14 cellular contexts compared by ENCODE assay signal in the genomic region with DNA sequence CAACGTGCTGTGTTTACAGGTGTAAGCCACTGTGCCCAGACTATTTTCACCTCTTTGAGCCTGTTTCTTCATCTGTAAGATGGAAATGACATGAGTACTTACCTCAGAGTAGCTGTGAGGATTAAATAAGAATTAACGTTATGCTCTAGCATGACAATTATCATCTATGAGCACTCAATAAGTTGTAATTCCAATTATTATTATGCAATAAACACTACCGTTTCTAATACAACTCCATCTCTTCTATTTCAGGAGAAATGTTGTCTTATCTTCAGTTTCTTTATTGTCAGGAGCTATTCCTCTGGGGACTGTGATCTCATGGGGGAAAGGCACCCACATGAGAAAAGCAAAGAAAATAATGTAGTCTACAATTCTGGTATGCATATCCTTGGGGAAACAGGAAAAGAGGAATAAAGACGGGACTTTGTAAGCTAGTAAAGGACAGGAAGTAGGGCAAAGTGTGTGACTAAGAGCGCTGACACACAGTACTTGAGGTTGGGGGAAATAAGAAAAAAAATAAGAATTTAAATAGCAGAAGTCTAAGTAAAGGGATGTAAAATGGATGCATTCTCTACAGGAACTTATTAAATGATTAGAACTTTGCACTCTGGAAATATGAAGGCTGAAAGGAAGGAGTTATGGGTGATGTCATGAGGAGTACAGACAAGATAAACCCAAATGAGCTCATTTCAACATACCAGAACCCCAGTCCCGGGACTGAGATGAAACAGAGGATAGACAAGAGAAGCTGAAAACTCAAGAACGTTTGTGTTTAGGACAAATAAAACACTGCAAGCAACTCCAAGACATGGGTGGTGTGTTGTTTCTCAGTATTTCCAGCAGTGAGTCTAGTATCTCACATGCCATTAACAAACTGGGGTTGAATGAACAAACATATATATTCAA.
A peak's percentile ranks its signal among the peaks of the same experiment; 100 is the strongest.
DNase-seq lines count a peak whose midpoint lies in the region.
"Had no signal": no experiment of that assay in that cellular context is flagged by ENCODE, and none has a peak within 500 bp of the region (broad histone marks: within the 10 kb centered on the region; RNA-seq: fewer than 3 reads in every experiment).

No MANE protein-coding gene starts in this region.

- no peak overlapping the region for H3K4me3 ChIP-seq in muscle layer of duodenum (ENCODE audit: low read depth in 1 of 2, low read length in 2 of 2)

- intact Hi-C loops in dendritic cell treated with granulocyte-macrophage colony-stimulating factor and Interleukin-4, amounts not matched to agents 40 ng/mL and 50 ng/mL, for 4 days (cut with micrococcal nuclease), result no loop called here

- H3K9me3 ChIP-seq in muscle layer of duodenum (ENCODE audit: control insufficient read depth in 1 of 2, low read length in 2 of 2), result peaks cover 2 to 4% of the 10 kb centered on the region in 2 donors

- peak overlapping the region; percentile 13 for H3K27ac ChIP-seq in muscle layer of duodenum (ENCODE audit: low read length)

- peak; percentile 39 for DNase-seq in GM03348 (ENCODE audit: low spot score)
- DNase-seq in NOMO-1 (lab: John Stamatoyannopoulos, UW; ENCODE audit: unreplicated experiment in 2 of 2), result peak; percentile 69 to 74
- DNase-seq in activated naive CD4-positive, alpha-beta T cell (lab: John Stamatoyannopoulos, UW), result no peak
- DNase-seq in NCI-H146 treated with DMSO at 0.1 percent for 48 hours (lab: John Stamatoyannopoulos, UW; ENCODE audit: unreplicated experiment), result no peak
- DNase-seq in NCI-H2227 treated with DMSO at 0.1 percent for 48 hours (lab: John Stamatoyannopoulos, UW), result no peak
- no peak for DNase-seq in retina
- DNase-seq: activated CD4-positive, alpha-beta T cell treated with anti-CD3 and anti-CD28 coated beads for 48 hours; cerebellar nuclear complex; NCI-H446; stimulated activated CD4-positive, alpha-beta T cell treated with anti-CD3 and anti-CD28 coated beads, Interleukin-4, amount 100 ng/mL, for 1 hour had no signal

- H3K36me3 Mint-ChIP-seq in dendritic cell treated with granulocyte-macrophage colony-stimulating factor and Interleukin-4, amounts not matched to agents 40 ng/mL and 50 ng/mL, for 4 days (ENCODE audit: low read depth), result peaks cover 14% of the 10 kb centered on the region

- no peaks in the 10 kb centered on the region for H3K4me1 ChIP-seq in muscle layer of duodenum (ENCODE audit: control insufficient read depth in 1 of 2, insufficient read depth in 2 of 2, low read length in 2 of 2)

- H3K36me3 ChIP-seq in muscle layer of duodenum (ENCODE audit: control insufficient read depth in 1 of 2, insufficient read depth in 2 of 2, low read length in 2 of 2), result no peaks in the 10 kb centered on the region

- H3K27me3 Mint-ChIP-seq in dendritic cell treated with granulocyte-macrophage colony-stimulating factor and Interleukin-4, amounts not matched to agents 40 ng/mL and 50 ng/mL, for 4 days, result no peaks in the 10 kb centered on the region

- peaks cover 21% of the 10 kb centered on the region for H3K9me3 Mint-ChIP-seq in dendritic cell treated with granulocyte-macrophage colony-stimulating factor and Interleukin-4, amounts not matched to agents 40 ng/mL and 50 ng/mL, for 4 days

- peaks cover 33% of the 10 kb centered on the region for H3K4me1 Mint-ChIP-seq in dendritic cell treated with granulocyte-macrophage colony-stimulating factor and Interleukin-4, amounts not matched to agents 40 ng/mL and 50 ng/mL, for 4 days (ENCODE audit: low read depth)

- no peak overlapping the region for H3K4me3 Mint-ChIP-seq in dendritic cell treated with granulocyte-macrophage colony-stimulating factor and Interleukin-4, amounts not matched to agents 40 ng/mL and 50 ng/mL, for 4 days
- H3K4me3 Mint-ChIP-seq: stimulated activated naive CD8-positive, alpha-beta T cell treated with anti-CD3 and anti-CD28 coated beads, Interleukin-15, Interleukin-2, amounts not matched to agents 100 ng/mL and 50 ng/mL, for 24 hours had no signal

- H3K27ac Mint-ChIP-seq in dendritic cell treated with granulocyte-macrophage colony-stimulating factor and Interleukin-4, amounts not matched to agents 40 ng/mL and 50 ng/mL, for 4 days, result peak overlapping the region; percentile 23
- H3K27ac Mint-ChIP-seq: activated T-helper 2 cell treated with anti-CD3 and anti-CD28 coated beads, Interferon-gamma antibody, Interleukin-2, Interleukin-4, amounts not matched to agents 10 μg/mL and 5 μg/mL and 100 μg/mL, durations not matched to agents 14 hours and 24 hours and 36 hours; stimulated activated naive CD8-positive, alpha-beta T cell treated with anti-CD3 and anti-CD28 coated beads, Interleukin-15, Interleukin-2, amounts not matched to agents 100 ng/mL and 50 ng/mL, for 24 hours had no signal

- H3K27me3 ChIP-seq in muscle layer of duodenum (ENCODE audit: low read depth, low read length), result no peaks in the 10 kb centered on the region

Comparison
In these comparisons a context has a peak if more than half of its experiments do, and no peak if none do; other contexts are left out.
1. DNase-seq: peak in GM03348 (single experiment) and NOMO-1 (2 of 2); none in activated naive CD4-positive, alpha-beta T cell (0 of 4), NCI-H146 treated with DMSO at 0.1 percent for 48 hours (single experiment), NCI-H2227 treated with DMSO at 0.1 percent for 48 hours (single experiment) and retina (single experiment).